ENCODE assay signal across 10 cellular contexts in the genomic region with DNA sequence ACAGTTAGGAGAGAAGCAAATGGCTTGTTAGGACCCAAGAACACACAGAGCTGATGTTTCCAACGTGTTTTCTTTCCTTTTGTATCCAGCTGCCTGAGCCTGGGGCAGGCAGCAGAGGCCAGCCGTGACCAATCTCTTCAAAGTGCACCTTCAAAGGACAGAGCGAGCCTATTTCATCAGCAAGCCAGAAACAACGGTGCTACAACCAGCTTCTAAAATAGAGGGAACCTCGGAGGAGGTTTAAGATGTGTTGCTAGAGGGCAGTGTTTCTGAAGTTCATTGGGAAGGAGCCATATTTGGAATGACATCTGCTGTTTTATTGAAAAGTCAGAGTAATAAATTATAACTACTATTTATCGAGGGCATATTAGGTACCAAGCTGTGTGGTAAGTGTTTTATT. TPM values are rescaled to one million over a fixed set of nuclear protein-coding genes. Genes with fewer than 3 reads are reported as not detected.
DNase-seq lines count a peak whose midpoint lies in the region; ATAC-seq and TF ChIP-seq lines count a peak whose summit lies in the region.
"Had no signal": no experiment of that assay in that cellular context is flagged by ENCODE, and none has a peak within 500 bp of the region (broad histone marks: within the 10 kb centered on the region; RNA-seq: fewer than 3 reads in every experiment).

No MANE protein-coding gene starts in this region.

- in situ Hi-C loops in G401 (cut with HindIII; ENCODE audit: low sequenced_read_pairs) = no loop called here

- no peaks in the 10 kb centered on the region for H3K36me3 ChIP-seq in mesodermal cell (ENCODE audit: control insufficient read depth, insufficient read depth, low read length)

- H3K9me3 ChIP-seq in mesodermal cell (ENCODE audit: control insufficient read depth, low read length) = no peaks in the 10 kb centered on the region

- ATAC-seq in GM19035 (IDR thresholded peaks at IDR 0.05; ENCODE audit: unreplicated experiment) = no peak

- no peak overlapping the region for H3K4me3 ChIP-seq in mesodermal cell (ENCODE audit: extremely low read depth, insufficient read depth, low read length, poor library complexity, severe bottlenecking)

- DNase-seq in G401 (ENCODE audit: low spot score) (peak; percentile 10), NAMALWA (ENCODE audit: low spot score) (peak; percentile 19), SIG-M5 (lab: John Stamatoyannopoulos, UW) (no peak), epidermal melanocyte (ENCODE audit: insufficient read length, low spot score) (no peak)
- DNase-seq in stimulated activated CD8-positive, alpha-beta memory T cell treated with anti-CD3 and anti-CD28 coated beads, Interleukin-4, amount 100 ng/mL, for 48 hours = no peak
- DNase-seq: activated CD4-positive, alpha-beta T cell treated with anti-CD3 and anti-CD28 coated beads, Interleukin-2, amount 10 ng/mL, durations not matched to agents 7 days and 5 days; NCI-H1694 treated with DMSO at 0.1 percent for 48 hours had no signal

- peak; percentile 55 for TF ChIP-seq CTCF in VCaP (conservative IDR thresholded peaks at IDR 0.05)

- 36 to 65% methylated on average over 1 to 5 of the region's 6 CpGs for WGBS in mesodermal cell (ENCODE audit: insufficient coverage in 2 of 2), 2 experiments

- no peaks in the 10 kb centered on the region for H3K4me1 ChIP-seq in mesodermal cell (ENCODE audit: control insufficient read depth, insufficient read depth, low read length, poor library complexity, severe bottlenecking)

- H3K27ac ChIP-seq in VCaP = peak overlapping the region; percentile 55; the same call in 1 of the 2 replicates
- peak overlapping the region; percentile 12 for H3K27ac ChIP-seq in mesodermal cell (ENCODE audit: low read depth, low read length, severe bottlenecking)

RNA-seq across cellular contexts. Expression of gene RFC3, which starts 56.2 kb away (rescaled TPM):
- 43.1 and 58.2 TPM in 2 replicates for total RNA-seq in G401 (2014; rRNA removed; shearing (Covaris generic))
- polyA plus RNA-seq in mesodermal cell (2013, experiment 1 of 2) = 20.0 TPM
- polyA plus RNA-seq in mesodermal cell (2013, experiment 2 of 2) = 22.3 TPM

Comparison
In these comparisons a context has a peak if more than half of its experiments do, and no peak if none do; other contexts are left out.
1. DNase-seq: peak in G401 (single experiment) and NAMALWA (single experiment); none in SIG-M5 (single experiment), stimulated activated CD8-positive, alpha-beta memory T cell treated with anti-CD3 and anti-CD28 coated beads, Interleukin-4, amount 100 ng/mL, for 48 hours (single experiment) and epidermal melanocyte (single experiment).